Comparison of ENCODE assay signal across 8 cellular contexts in genomic region chr14:91373591-91374245, GRCh38. TPM values are rescaled to one million over a fixed set of nuclear protein-coding genes. Genes with fewer than 3 reads are reported as not detected.
DNase-seq lines count a peak whose midpoint lies in the region; ATAC-seq and TF ChIP-seq lines count a peak whose summit lies in the region.

No MANE protein-coding gene starts in this region.

- peaks cover 3% of the 10 kb centered on the region for H3K36me3 Mint-ChIP-seq in activated naive CD8-positive, alpha-beta T cell
- H3K36me3 Mint-ChIP-seq in Calu3 (ENCODE audit: insufficient read depth, unreplicated experiment): peaks cover 9% of the 10 kb centered on the region

- DNase-seq in activated T-cell treated with anti-CD3 and anti-CD28 coated beads for 24 hours (ENCODE audit: low read depth) (peak; percentile 59), activated T-cell treated with anti-CD3 and anti-CD28 coated beads for 4 hours (no peak), NCI-H524 (lab: John Stamatoyannopoulos, UW) (peak; percentile 71 to 89), cerebellar cortex (ENCODE audit: low spot score) (no peak), Calu3 (no peak)
- peak; percentile 63 for DNase-seq in stimulated activated CD8-positive, alpha-beta memory T cell treated with anti-CD3 and anti-CD28 coated beads, Interleukin-4, amount 100 ng/mL, for 48 hours

- intact Hi-C loops in Calu3 (cut with micrococcal nuclease; ENCODE audit: unreplicated experiment): no loop called here

- peak overlapping the region; percentile 97 for H3K27ac Mint-ChIP-seq in activated naive CD8-positive, alpha-beta T cell
- H3K27ac Mint-ChIP-seq in Calu3 (ENCODE audit: unreplicated experiment): no peak overlapping the region

- H3K4me3 Mint-ChIP-seq in activated naive CD8-positive, alpha-beta T cell: peak overlapping the region; percentile 89
- no peak overlapping the region for H3K4me3 Mint-ChIP-seq in Calu3 (ENCODE audit: low read depth, unreplicated experiment)

- peaks cover 94% of the 10 kb centered on the region for H3K4me1 Mint-ChIP-seq in activated naive CD8-positive, alpha-beta T cell (ENCODE audit: low read depth)
- H3K4me1 Mint-ChIP-seq in Calu3 (ENCODE audit: low read depth, unreplicated experiment): peaks cover 47% of the 10 kb centered on the region

- BruUV-seq in Calu3 (replicated peaks; lab: Mats Ljungman, UMichigan): no TSS peak

- H3K27me3 Mint-ChIP-seq in activated naive CD8-positive, alpha-beta T cell: no peaks in the 10 kb centered on the region
- H3K27me3 Mint-ChIP-seq in Calu3 (ENCODE audit: unreplicated experiment): no peaks in the 10 kb centered on the region

- CTCF ChIA-PET in Calu3 (lab: Charles Lee): interaction anchor here (0.6 kb wide), 1 partner anchor 278 kb away, joined by 9 read pairs; no protein-coding TSS in a partner anchor

- no peak for TF ChIP-seq CTCF in Calu3 (IDR thresholded peaks at IDR 0.05; ENCODE audit: unreplicated experiment)

- peak; percentile 49 for ATAC-seq in HG02870 (IDR thresholded peaks at IDR 0.05; ENCODE audit: unreplicated experiment)

- no peaks in the 10 kb centered on the region for H3K9me3 Mint-ChIP-seq in activated naive CD8-positive, alpha-beta T cell (ENCODE audit: low read depth)
- no peaks in the 10 kb centered on the region for H3K9me3 Mint-ChIP-seq in Calu3 (ENCODE audit: low read depth, unreplicated experiment)

RNA-seq across cellular contexts. Expression of gene CCDC88C, which starts 43.9 kb away (rescaled TPM):
- 33.2 and 43.9 TPM in 2 replicates for total RNA-seq in Calu3 (2022)

Comparison
In these comparisons a context has a peak if more than half of its experiments do, and no peak if none do; other contexts are left out.
1. DNase-seq: peak in activated T-cell treated with anti-CD3 and anti-CD28 coated beads for 24 hours (single experiment), NCI-H524 (2 of 2) and stimulated activated CD8-positive, alpha-beta memory T cell treated with anti-CD3 and anti-CD28 coated beads, Interleukin-4, amount 100 ng/mL, for 48 hours (single experiment); none in activated T-cell treated with anti-CD3 and anti-CD28 coated beads for 4 hours (single experiment), cerebellar cortex (single experiment) and Calu3 (single experiment).